ENCODE assay signal across 8 cellular contexts in genomic region chr15:50424066-50424890, GRCh38.
A peak's percentile ranks its signal among the peaks of the same experiment; 100 is the strongest.
DNase-seq lines count a peak whose midpoint lies in the region; ATAC-seq and TF ChIP-seq lines count a peak whose summit lies in the region.

Gene USP8, plus strand, starts transcription at chr15:50424405. Its CDS starts 14,669 bp downstream, at chr15:50439074.

- H3K4me1 Mint-ChIP-seq in nephron progenitor cell: peaks cover 15% of the 10 kb centered on the region
- H3K4me1 Mint-ChIP-seq in stimulated activated naive CD8-positive, alpha-beta T cell treated with anti-CD3 and anti-CD28 coated beads, Interleukin-15, amount 100 ng/mL, for 72 hours: peaks cover 34% of the 10 kb centered on the region

- peaks cover 3% of the 10 kb centered on the region for H3K27me3 Mint-ChIP-seq in nephron progenitor cell (ENCODE audit: low read depth, poor library complexity)
- no peaks in the 10 kb centered on the region for H3K27me3 Mint-ChIP-seq in stimulated activated naive CD8-positive, alpha-beta T cell treated with anti-CD3 and anti-CD28 coated beads, Interleukin-15, amount 100 ng/mL, for 72 hours

- H3K4me3 ChIP-seq in HAP-1 (peak within 1 kb of the TSS; percentile 86), MM.1S (ENCODE audit: low read length) (peak within 1 kb of the TSS; percentile 99)

- DNase-seq in HAP-1 (ENCODE audit: low spot score in 2 of 2): peak; percentile 98 to 100
- peak; percentile 95 for DNase-seq in MM.1S
- peak; percentile 53 for DNase-seq in SIG-M5 (lab: John Stamatoyannopoulos, UW)
- peak; percentile 83 for DNase-seq in activated gamma-delta T cell (lab: John Stamatoyannopoulos, UW)
- peak; percentile 96 for DNase-seq in fibroblast of the conjunctiva (ENCODE audit: low read depth)
- DNase-seq in nephron progenitor cell: peak; percentile 97
- peak; percentile 94 to 98 for DNase-seq in stimulated activated naive CD8-positive, alpha-beta T cell treated with anti-CD3 and anti-CD28 coated beads, Interleukin-15, amount 100 ng/mL, for 72 hours

- peak within 1 kb of the TSS; percentile 86 for H2AFZ ChIP-seq in MM.1S (ENCODE audit: low read length)

- peaks cover 51% of the 10 kb centered on the region for H3K79me2 ChIP-seq in MM.1S (ENCODE audit: low read length)

- H4K20me1 ChIP-seq in MM.1S (ENCODE audit: insufficient read depth, low read length): no peaks in the 10 kb centered on the region; the same call in 1 of the 2 replicates

- peaks cover 3% of the 10 kb centered on the region; the same call in 1 of the 2 replicates for H3K36me3 ChIP-seq in ES-I3 (ENCODE audit: insufficient read depth, low read length)
- H3K36me3 ChIP-seq in HAP-1 (replicated peaks): no peaks in the 10 kb centered on the region; the same call in 1 of the 2 replicates
- H3K36me3 ChIP-seq in MM.1S (replicated peaks; ENCODE audit: insufficient read depth, low read length): no peaks in the 10 kb centered on the region

- TF ChIP-seq CTCF in MM.1S (IDR thresholded peaks at IDR 0.05; ENCODE audit: low read length) (no peak), nephron progenitor cell (IDR thresholded peaks at IDR 0.05) (no peak)

- H3K9me3 Mint-ChIP-seq in nephron progenitor cell: no peaks in the 10 kb centered on the region
- no peaks in the 10 kb centered on the region for H3K9me3 Mint-ChIP-seq in stimulated activated naive CD8-positive, alpha-beta T cell treated with anti-CD3 and anti-CD28 coated beads, Interleukin-15, amount 100 ng/mL, for 72 hours

- peak within 1 kb of the TSS; percentile 71 for H3K4me2 ChIP-seq in MM.1S (ENCODE audit: low read depth, low read length)

- H3K4me3 Mint-ChIP-seq in nephron progenitor cell: peak within 1 kb of the TSS; percentile 94
- H3K4me3 Mint-ChIP-seq in stimulated activated naive CD8-positive, alpha-beta T cell treated with anti-CD3 and anti-CD28 coated beads, Interleukin-15, amount 100 ng/mL, for 72 hours: peak within 1 kb of the TSS; percentile 89 to 99

- in situ Hi-C loops in HAP-1 (cut with MboI; ENCODE audit: low sequenced_read_pairs): no loop called here

- peak within 1 kb of the TSS; percentile 99 for H3K9ac ChIP-seq in ES-I3 (ENCODE audit: low read depth, low read length)
- H3K9ac ChIP-seq in MM.1S (ENCODE audit: low read length): peak within 1 kb of the TSS; percentile 89

- H3K36me3 Mint-ChIP-seq in nephron progenitor cell (ENCODE audit: low read depth): peaks cover 4% of the 10 kb centered on the region

- H3K9me3 ChIP-seq in ES-I3 (ENCODE audit: control insufficient read depth, insufficient read depth, low read length): no peaks in the 10 kb centered on the region
- no peaks in the 10 kb centered on the region for H3K9me3 ChIP-seq in HAP-1
- no peaks in the 10 kb centered on the region for H3K9me3 ChIP-seq in MM.1S (replicated peaks; ENCODE audit: insufficient read depth, low read length)

- no peaks in the 10 kb centered on the region for H3K4me1 ChIP-seq in ES-I3 (ENCODE audit: insufficient read depth, low read length)
- H3K4me1 ChIP-seq in HAP-1: peaks cover 10% of the 10 kb centered on the region
- no peaks in the 10 kb centered on the region for H3K4me1 ChIP-seq in MM.1S (ENCODE audit: low read length)

- H3K9me2 ChIP-seq in MM.1S (replicated peaks; ENCODE audit: insufficient read depth, low read length): no peaks in the 10 kb centered on the region

- H3K27ac ChIP-seq in MM.1S (ENCODE audit: low read length): peak within 1 kb of the TSS; percentile 80

- peak; percentile 99 for ATAC-seq in stimulated activated naive CD8-positive, alpha-beta T cell treated with anti-CD3 and anti-CD28 coated beads, Interleukin-15, amount 100 ng/mL, for 72 hours

- peaks cover 5% of the 10 kb centered on the region; the same call in 1 of the 2 replicates for H3F3A ChIP-seq in MM.1S (ENCODE audit: insufficient read depth, low read length)

- H3K27me3 ChIP-seq in HAP-1 (ENCODE audit: low read depth) (0 out of 2 replicates have a peak, but pooled peaks cover 4% of the 10 kb centered on the region), MM.1S (replicated peaks; ENCODE audit: insufficient read depth, low read length) (no peaks in the 10 kb centered on the region)

- peak within 1 kb of the TSS; percentile 99 for H3K27ac Mint-ChIP-seq in nephron progenitor cell
- H3K27ac Mint-ChIP-seq in stimulated activated naive CD8-positive, alpha-beta T cell treated with anti-CD3 and anti-CD28 coated beads, Interleukin-15, amount 100 ng/mL, for 72 hours: peak within 1 kb of the TSS; percentile 92 to 99

Comparison
In these comparisons a context has a peak if more than half of its experiments do, and no peak if none do; other contexts are left out.
1. Peak in every context shown above with its lines: DNase-seq, ATAC-seq, H3K4me3 ChIP-seq and H3K27ac ChIP-seq.